In genomic region chr9:101480386-101480785, GRCh38 we compare ENCODE assay signal across 22 cellular contexts. TPM values are rescaled to one million over a fixed set of nuclear protein-coding genes. Genes with fewer than 3 reads are reported as not detected.
A peak's percentile ranks its signal among the peaks of the same experiment; 100 is the strongest.
DNase-seq lines count a peak whose midpoint lies in the region; ATAC-seq and TF ChIP-seq lines count a peak whose summit lies in the region.
"Had no signal": no experiment of that assay in that cellular context is flagged by ENCODE, and none has a peak within 500 bp of the region (broad histone marks: within the 10 kb centered on the region; RNA-seq: fewer than 3 reads in every experiment).

No MANE protein-coding gene starts in this region.

- no peaks in the 10 kb centered on the region for H3K9me3 ChIP-seq in Peyer's patch
- H3K9me3 ChIP-seq: body of pancreas, tibial artery had no signal

- peak; percentile 25 for DNase-seq in G401 (ENCODE audit: low spot score)
- no peak for DNase-seq in Peyer's patch
- DNase-seq in foreskin keratinocyte: peak in 1 of 2 donors; percentile 62
- peak; percentile 27 for DNase-seq in renal cortical epithelial cell (ENCODE audit: low read depth)
- no peak for DNase-seq in stimulated activated naive CD8-positive, alpha-beta T cell treated with anti-CD3 and anti-CD28 coated beads, Interleukin-15, Interleukin-2, amounts not matched to agents 100 U/mL and 50 U/mL, for 24 hours
- DNase-seq in Right ventricle myocardium superior: no peak
- DNase-seq in effector memory CD8-positive, alpha-beta T cell: no peak
- DNase-seq: activated B cell treated with CpG ODN at 0.5 μM for 24 hours; activated naive CD8-positive, alpha-beta T cell treated with anti-CD3 and anti-CD28 coated beads, Interleukin-2, amount 10 ng/mL, durations not matched to agents 7 days and 5 days; CD4-positive, CD25-positive, alpha-beta regulatory T cell; DMS79; islet precursor cell; MM.1S; retina; tibial artery had no signal

- in situ Hi-C loops in G401 (cut with HindIII; ENCODE audit: low sequenced_read_pairs): no loop called here

- intact Hi-C loops in Right ventricle myocardium superior (cut with DNase I): no loop called here

- TF ChIP-seq CTCF in Peyer's patch (IDR thresholded peaks at IDR 0.05) (peak in 1 of 6 experiments; percentile 2), foreskin keratinocyte (conservative IDR thresholded peaks at IDR 0.05) (no peak)

- peak in 1 of 2 donors; percentile 52 for TF ChIP-seq POLR2A in Peyer's patch (IDR thresholded peaks at IDR 0.05)

- no peak overlapping the region for H3K27ac Mint-ChIP-seq in effector memory CD8-positive, alpha-beta T cell
- H3K27ac Mint-ChIP-seq: activated B cell treated with CpG ODN at 0.5 μM for 24 hours; activated naive CD8-positive, alpha-beta T cell treated with anti-CD3 and anti-CD28 coated beads, Interleukin-2, amount 10 ng/mL, durations not matched to agents 7 days and 5 days; CD4-positive, CD25-positive, alpha-beta regulatory T cell; stimulated activated effector memory CD8-positive, alpha-beta T cell treated with anti-CD3 and anti-CD28 coated beads, Interleukin-12 subunit alpha, Interleukin-12 subunit beta, amount 100 ng/mL, for 72 hours; T-helper 2 cell treated with Interferon-gamma antibody and Interleukin-4, amounts not matched to agents 5 μg/mL and 100 μg/mL, for 36 hours had no signal

- H3K4me1 ChIP-seq in Peyer's patch (peaks cover 0 to 19% (median 0%) of the 10 kb centered on the region in 4 donors), foreskin keratinocyte (peaks cover 23% of the 10 kb centered on the region)

- no peak overlapping the region for H3K4me3 Mint-ChIP-seq in effector memory CD8-positive, alpha-beta T cell
- H3K4me3 Mint-ChIP-seq: activated B cell treated with CpG ODN at 0.5 μM for 24 hours; activated naive CD8-positive, alpha-beta T cell treated with anti-CD3 and anti-CD28 coated beads, Interleukin-2, amount 10 ng/mL, durations not matched to agents 7 days and 5 days; CD4-positive, CD25-positive, alpha-beta regulatory T cell; neural crest cell; stimulated activated effector memory CD8-positive, alpha-beta T cell treated with anti-CD3 and anti-CD28 coated beads, Interleukin-12 subunit alpha, Interleukin-12 subunit beta, amount 100 ng/mL, for 72 hours; T-helper 2 cell treated with Interferon-gamma antibody and Interleukin-4, amounts not matched to agents 5 μg/mL and 100 μg/mL, for 36 hours had no signal

- H3K36me3 ChIP-seq in Peyer's patch: peaks cover 0 to 15% (median 0%) of the 10 kb centered on the region in 3 donors

- H3K27me3 Mint-ChIP-seq in effector memory CD8-positive, alpha-beta T cell: peaks cover 39 to 40% of the 10 kb centered on the region in 2 donors

- peak; percentile 23 for ATAC-seq in foreskin keratinocyte
- ATAC-seq in stimulated activated naive CD8-positive, alpha-beta T cell treated with anti-CD3 and anti-CD28 coated beads, Interleukin-15, Interleukin-2, amounts not matched to agents 100 U/mL and 50 U/mL, for 24 hours: no peak
- ATAC-seq in Right ventricle myocardium superior (ENCODE audit: poor library complexity): no peak
- no peak for ATAC-seq in effector memory CD8-positive, alpha-beta T cell (replicated peaks)
- ATAC-seq in GM19463 (IDR thresholded peaks at IDR 0.05; ENCODE audit: unreplicated experiment): no peak
- ATAC-seq: stimulated activated effector memory CD8-positive, alpha-beta T cell treated with anti-CD3 and anti-CD28 coated beads, Interleukin-12 subunit alpha, Interleukin-12 subunit beta, amount 100 ng/mL, for 72 hours had no signal

- H3K4me3 ChIP-seq in Peyer's patch: no peak overlapping the region
- H3K4me3 ChIP-seq: body of pancreas, tibial artery had no signal

- no peaks in the 10 kb centered on the region for H3K36me3 Mint-ChIP-seq in effector memory CD8-positive, alpha-beta T cell (ENCODE audit: insufficient read depth)
- H3K36me3 Mint-ChIP-seq: activated naive CD8-positive, alpha-beta T cell treated with anti-CD3 and anti-CD28 coated beads, Interleukin-2, amount 10 ng/mL, durations not matched to agents 7 days and 5 days; CD4-positive, CD25-positive, alpha-beta regulatory T cell; stimulated activated effector memory CD8-positive, alpha-beta T cell treated with anti-CD3 and anti-CD28 coated beads, Interleukin-12 subunit alpha, Interleukin-12 subunit beta, amount 100 ng/mL, for 72 hours had no signal

- H3K27ac ChIP-seq in Peyer's patch (peak overlapping the region in 3 of 4 donors; percentile 22 to 89 (median 70)), foreskin keratinocyte (peak overlapping the region; percentile 25)
- H3K27ac ChIP-seq: tibial artery had no signal

- H3K9me3 Mint-ChIP-seq in effector memory CD8-positive, alpha-beta T cell: no peaks in the 10 kb centered on the region
- H3K9me3 Mint-ChIP-seq: activated B cell treated with CpG ODN at 0.5 μM for 24 hours; activated naive CD8-positive, alpha-beta T cell treated with anti-CD3 and anti-CD28 coated beads, Interleukin-2, amount 10 ng/mL, durations not matched to agents 7 days and 5 days; CD4-positive, CD25-positive, alpha-beta regulatory T cell; neural crest cell; stimulated activated effector memory CD8-positive, alpha-beta T cell treated with anti-CD3 and anti-CD28 coated beads, Interleukin-12 subunit alpha, Interleukin-12 subunit beta, amount 100 ng/mL, for 72 hours; T-helper 2 cell treated with Interferon-gamma antibody and Interleukin-4, amounts not matched to agents 5 μg/mL and 100 μg/mL, for 36 hours had no signal

- no peaks in the 10 kb centered on the region for H3K4me1 Mint-ChIP-seq in effector memory CD8-positive, alpha-beta T cell (ENCODE audit: low read depth in 2 of 2)
- H3K4me1 Mint-ChIP-seq: activated B cell treated with CpG ODN at 0.5 μM for 24 hours; activated naive CD8-positive, alpha-beta T cell treated with anti-CD3 and anti-CD28 coated beads, Interleukin-2, amount 10 ng/mL, durations not matched to agents 7 days and 5 days; CD4-positive, CD25-positive, alpha-beta regulatory T cell; stimulated activated effector memory CD8-positive, alpha-beta T cell treated with anti-CD3 and anti-CD28 coated beads, Interleukin-12 subunit alpha, Interleukin-12 subunit beta, amount 100 ng/mL, for 72 hours had no signal

- H3K27me3 ChIP-seq in Peyer's patch: no peaks in the 10 kb centered on the region
- H3K27me3 ChIP-seq in foreskin keratinocyte: no peaks in the 10 kb centered on the region
- H3K27me3 ChIP-seq: body of pancreas, tibial artery had no signal

RNA-seq across cellular contexts. Expression of gene ALDOB, which starts 44.8 kb away (rescaled TPM):
- not detected in 2 replicates for total RNA-seq in G401 (2014; rRNA removed; shearing (Covaris generic))
- total RNA-seq in Peyer's patch (over 10,000 TPM in 2 of 4 donors, 1,000 to 10,000 TPM in 1, 100 to 1,000 TPM in 1; 852 to 11,538 (median 10,067) TPM), foreskin keratinocyte (not detected in 2 replicates), renal cortical epithelial cell (not detected in 2 replicates), Right ventricle myocardium superior (0.56 TPM)
- polyA plus RNA-seq in foreskin keratinocyte: not detected in 2 replicates
- total RNA-seq: activated B cell treated with CpG ODN at 0.5 μM for 24 hours; activated naive CD8-positive, alpha-beta T cell treated with anti-CD3 and anti-CD28 coated beads, Interleukin-2, amount 10 ng/mL, durations not matched to agents 7 days and 5 days; CD4-positive, CD25-positive, alpha-beta regulatory T cell; H1; neural crest cell had no signal
- polyA plus RNA-seq: AG04450; CD4-positive, CD25-positive, alpha-beta regulatory T cell; H1 had no signal

RNA-seq across cellular contexts. Expression of gene RNF20, which starts 53.3 kb away (rescaled TPM):
- 13.5 and 21.4 TPM in 2 replicates for total RNA-seq in G401 (2014; rRNA removed; shearing (Covaris generic))
- total RNA-seq in Peyer's patch (10 to 100 TPM; 14.1 to 35.5 (median 16.1) TPM), foreskin keratinocyte (28.4 and 31.4 TPM in 2 replicates), renal cortical epithelial cell (19.4 and 47.3 TPM in 2 replicates), Right ventricle myocardium superior (40.9 TPM)
- 9.9 and 11.7 TPM in 2 replicates for polyA plus RNA-seq in foreskin keratinocyte

Comparison
In these comparisons a context has a peak if more than half of its experiments do, and no peak if none do; other contexts are left out.
1. DNase-seq: peak in G401 (single experiment) and renal cortical epithelial cell (single experiment); none in Peyer's patch (0 of 3), stimulated activated naive CD8-positive, alpha-beta T cell treated with anti-CD3 and anti-CD28 coated beads, Interleukin-15, Interleukin-2, amounts not matched to agents 100 U/mL and 50 U/mL, for 24 hours (single experiment), Right ventricle myocardium superior (single experiment) and effector memory CD8-positive, alpha-beta T cell (0 of 3).
2. RNA of gene ALDOB, which starts 44.8 kb away (total RNA-seq): 852 to 11,538 TPM in Peyer's patch; 0.56 TPM in Right ventricle myocardium superior (single experiment), not detected in G401, not detected in foreskin keratinocyte and not detected in renal cortical epithelial cell; every median in the first group is over 100 times any median in the second.